In genomic region chr2:176496756-176497155, GRCh38 we compare ENCODE assay signal across 16 cellular contexts.
DNase-seq lines count a peak whose midpoint lies in the region; TF ChIP-seq lines count a peak whose summit lies in the region.
"Had no signal": no experiment of that assay in that cellular context is flagged by ENCODE, and none has a peak within 500 bp of the region (broad histone marks: within the 10 kb centered on the region; RNA-seq: fewer than 3 reads in every experiment).

No MANE protein-coding gene starts in this region.

- H3K4me3 ChIP-seq in fibroblast of villous mesenchyme (ENCODE audit: low read depth, low read length) (no peak overlapping the region), subcutaneous abdominal adipose tissue (ENCODE audit: low read depth in 1 of 5, low read length in 5 of 5) (peak overlapping the region in 3 of 5 donors; percentile 26 to 43 (median 28))
- H3K4me3 ChIP-seq: Peyer's patch had no signal

- H3K27me3 ChIP-seq in subcutaneous abdominal adipose tissue (ENCODE audit: control insufficient read depth in 5 of 5, insufficient read depth in 4 of 5, low read length in 5 of 5) = peaks cover 0 to 2% (median 0%) of the 10 kb centered on the region in 5 donors
- H3K27me3 ChIP-seq: Peyer's patch had no signal

- peaks cover 0 to 55% (median 30%) of the 10 kb centered on the region in 5 donors for H3K4me1 ChIP-seq in subcutaneous abdominal adipose tissue (ENCODE audit: control insufficient read depth in 5 of 5, insufficient read depth in 5 of 5, low read length in 5 of 5)
- H3K4me1 ChIP-seq: Peyer's patch had no signal

- H3K36me3 ChIP-seq in subcutaneous abdominal adipose tissue (ENCODE audit: control insufficient read depth in 5 of 5, insufficient read depth in 5 of 5, low read length in 5 of 5) = no peaks in the 10 kb centered on the region
- H3K36me3 ChIP-seq: Peyer's patch had no signal

- no peak overlapping the region for H3K9ac ChIP-seq in subcutaneous abdominal adipose tissue (ENCODE audit: low read length in 5 of 5)

- DNase-seq in CD1c-positive myeloid dendritic cell (ENCODE audit: extremely low spot score) = peak; percentile 4
- DNase-seq in MV-4-11 (lab: John Stamatoyannopoulos, UW) = peak; percentile 60
- peak; percentile 39 for DNase-seq in fibroblast of villous mesenchyme (ENCODE audit: low read depth)
- no peak for DNase-seq in germinal center (ENCODE audit: low spot score)
- DNase-seq in GDM1 (lab: John Stamatoyannopoulos, UW) = no peak
- no peak for DNase-seq in stimulated activated CD4-positive, alpha-beta T cell treated with anti-CD3 and anti-CD28 coated beads, Interleukin-2, amount 100 ng/mL, for 24 hours
- DNase-seq: COR-L47, Kasumi-1, NCI-H1417 treated with DMSO at 0.1 percent for 48 hours, NCI-H2029, NCI-H2171 treated with DMSO at 0.1 percent for 48 hours, NCI-H774, Peyer's patch, SHP77 treated with DMSO at 0.1 percent for 48 hours had no signal

- TF ChIP-seq CTCF in fibroblast of villous mesenchyme (IDR thresholded peaks at IDR 0.05; ENCODE audit: insufficient read depth, low read depth, low read length) = no peak

- H3K9me3 ChIP-seq in subcutaneous abdominal adipose tissue (ENCODE audit: control insufficient read depth in 5 of 5, low read length in 5 of 5) = no peaks in the 10 kb centered on the region
- H3K9me3 ChIP-seq: Peyer's patch had no signal

- H3K27ac ChIP-seq in subcutaneous abdominal adipose tissue (ENCODE audit: low read depth, low read length) = no peak overlapping the region
- H3K27ac ChIP-seq: C4-2B, Peyer's patch had no signal

Comparison
In these comparisons a context has a peak if more than half of its experiments do, and no peak if none do; other contexts are left out.
1. DNase-seq: peak in CD1c-positive myeloid dendritic cell (single experiment), MV-4-11 (single experiment) and fibroblast of villous mesenchyme (single experiment); none in germinal center (single experiment), GDM1 (single experiment) and stimulated activated CD4-positive, alpha-beta T cell treated with anti-CD3 and anti-CD28 coated beads, Interleukin-2, amount 100 ng/mL, for 24 hours (0 of 2).